ENCODE assay signal across 13 cellular contexts in the genomic region with DNA sequence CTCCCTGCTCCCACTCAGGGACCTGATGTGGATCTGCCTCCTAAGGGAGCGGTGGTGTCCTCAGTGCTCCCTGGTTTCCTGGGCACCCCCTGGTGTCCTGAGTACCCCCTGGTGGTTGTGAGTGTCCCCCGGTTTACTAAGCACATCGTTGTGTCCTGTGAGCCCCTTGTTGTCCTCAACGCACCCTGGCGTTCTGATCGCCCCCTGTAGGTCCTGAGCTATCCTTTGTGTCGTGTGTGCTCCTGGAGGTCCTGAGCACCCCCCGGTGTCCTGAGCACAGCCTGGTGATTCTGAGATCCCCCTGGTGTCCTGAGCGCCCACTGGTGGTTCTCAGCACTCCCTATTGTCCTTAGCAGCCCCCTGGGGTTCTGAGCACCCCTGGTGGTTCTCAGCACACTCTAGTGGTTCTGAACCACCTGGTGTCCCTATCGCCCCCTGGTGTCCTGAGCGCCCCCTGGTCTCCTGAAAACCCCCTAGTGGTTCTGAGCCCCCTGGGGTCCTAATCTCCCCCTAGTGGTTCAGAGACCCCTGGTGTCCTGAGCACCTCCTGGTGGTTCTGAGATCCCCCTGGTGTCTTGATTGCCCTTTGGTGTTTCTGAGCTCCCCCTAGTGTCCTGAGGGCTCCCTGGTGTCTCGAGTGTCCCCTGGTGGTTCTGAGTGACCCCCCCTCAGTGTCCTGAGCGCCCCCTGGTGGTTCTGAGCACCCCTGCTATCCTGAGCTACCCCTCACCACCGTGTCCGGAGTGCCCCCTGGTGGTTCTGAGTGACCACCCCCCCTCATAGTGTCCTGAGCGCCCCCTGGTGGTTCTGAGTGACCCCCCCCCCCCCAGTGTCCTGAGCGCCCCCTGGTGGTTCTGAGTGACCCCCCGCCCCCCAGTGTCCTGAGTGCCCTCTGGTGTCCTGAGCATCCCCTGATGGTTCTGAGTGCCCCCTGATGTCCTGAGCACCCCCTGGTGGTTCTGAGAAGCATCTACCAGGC.
DNase-seq lines count a peak whose midpoint lies in the region; ATAC-seq, FAIRE-seq and TF ChIP-seq lines count a peak whose summit lies in the region.
"Had no signal": no experiment of that assay in that cellular context is flagged by ENCODE, and none has a peak within 500 bp of the region (broad histone marks: within the 10 kb centered on the region; RNA-seq: fewer than 3 reads in every experiment).

No MANE protein-coding gene starts in this region.

- H3K9me3 Mint-ChIP-seq in stimulated activated memory B cell treated with anti-CD40 and anti-IgM and Interleukin-4, amounts not matched to agents 10 μg/mL and 1 μg/mL and 100 μg/mL, for 72 hours = no peaks in the 10 kb centered on the region
- H3K9me3 Mint-ChIP-seq in stimulated activated naive B cell treated with anti-CD40 and anti-IgM and Interleukin-4, amounts not matched to agents 10 μg/mL and 1 μg/mL and 100 μg/mL, for 72 hours = no peaks in the 10 kb centered on the region
- H3K9me3 Mint-ChIP-seq: stimulated activated naive CD8-positive, alpha-beta T cell treated with anti-CD3 and anti-CD28 coated beads, Interleukin-15, Interleukin-2, amounts not matched to agents 100 ng/mL and 50 ng/mL, for 24 hours had no signal

- RAD21 ChIA-PET in GM12878 (lab: Charles Lee; ENCODE audit: unreplicated experiment) = no interaction called here

- H3K4me3 Mint-ChIP-seq in stimulated activated memory B cell treated with anti-CD40 and anti-IgM and Interleukin-4, amounts not matched to agents 10 μg/mL and 1 μg/mL and 100 μg/mL, for 72 hours = no peak overlapping the region
- no peak overlapping the region for H3K4me3 Mint-ChIP-seq in stimulated activated naive B cell treated with anti-CD40 and anti-IgM and Interleukin-4, amounts not matched to agents 10 μg/mL and 1 μg/mL and 100 μg/mL, for 72 hours
- H3K4me3 Mint-ChIP-seq: stimulated activated naive CD8-positive, alpha-beta T cell treated with anti-CD3 and anti-CD28 coated beads, Interleukin-15, Interleukin-2, amounts not matched to agents 100 ng/mL and 50 ng/mL, for 24 hours had no signal

- H3K27ac ChIP-seq in GM12878 (ENCODE audit: control insufficient read depth, insufficient read depth) = no peak overlapping the region
- H3K27ac ChIP-seq: body of pancreas had no signal

- TF ChIP-seq CTCF in GM12878 (IDR thresholded peaks at IDR 0.05 in 2 of 3, conservative IDR thresholded peaks at IDR 0.05 in 1 of 3; ENCODE audit: control insufficient read depth in 2 of 3, extremely low read depth in 1 of 3, insufficient read depth in 1 of 3, low read depth in 3 of 3, low read length in 3 of 3) = peak in 2 of 3 experiments; percentile 27 to 39; a peak in 3 of 6 replicates

- no peaks in the 10 kb centered on the region for H3K36me3 ChIP-seq in GM12878 (ENCODE audit: control insufficient read depth in 2 of 2, insufficient read depth in 2 of 2, low read length in 1 of 2)
- H3K36me3 ChIP-seq: HAP-1 had no signal

- no peak overlapping the region for H3K4me3 ChIP-seq in GM12878
- H3K4me3 ChIP-seq: body of pancreas, HAP-1 had no signal

- H3K4me2 ChIP-seq in GM12878 (ENCODE audit: control insufficient read depth, insufficient read depth) = no peak overlapping the region

- no peaks in the 10 kb centered on the region for H3K27me3 ChIP-seq in GM12878 (replicated peaks in 1 of 2; ENCODE audit: control insufficient read depth in 2 of 2, insufficient read depth in 2 of 2, low read length in 1 of 2)
- H3K27me3 ChIP-seq: body of pancreas had no signal

- WGBS in GM12878 (ENCODE audit: insufficient coverage, insufficient replicate concordance, low lambda C conversion rate, missing lambda C conversion rate) = 36% methylated on average over 14 of the region's 18 CpGs

- no peaks in the 10 kb centered on the region for H3K4me1 ChIP-seq in GM12878 (ENCODE audit: control insufficient read depth, insufficient read depth, low read length)
- H3K4me1 ChIP-seq: body of pancreas, HAP-1 had no signal

- peak; percentile 91 for ATAC-seq in GM12878
- no peak for ATAC-seq in stimulated activated memory B cell treated with anti-CD40 and anti-IgM and Interleukin-4, amounts not matched to agents 10 μg/mL and 1 μg/mL and 100 μg/mL, for 72 hours
- no peak for ATAC-seq in left cardiac atrium
- no peak for ATAC-seq in stimulated activated naive B cell treated with anti-CD40 and anti-IgM and Interleukin-4, amounts not matched to agents 10 μg/mL and 1 μg/mL and 100 μg/mL, for 72 hours (replicated peaks)
- ATAC-seq: body of pancreas had no signal

- H3K9ac ChIP-seq in GM12878 (ENCODE audit: control insufficient read depth, insufficient read depth, low read length) = no peak overlapping the region

- TF ChIP-seq POLR2A in GM12878 (IDR thresholded peaks at IDR 0.05; ENCODE audit: low read depth, low read length) = no peak

- SMC1A ChIA-PET in GM12878 (lab: Charles Lee; ENCODE audit: uncharacterized antibody, unreplicated experiment) = interaction anchor here (1.7 kb wide), 1 partner anchor 12 kb away, joined by 4 read pairs; no protein-coding TSS in a partner anchor

- peak; percentile 34 to 44 for DNase-seq in activated CD4-positive, alpha-beta T cell treated with anti-CD3 and anti-CD28 coated beads for 24 hours (ENCODE audit: low read depth in 2 of 2)
- DNase-seq in activated CD4-positive, alpha-beta T cell treated with anti-CD3 and anti-CD28 coated beads for 1 hour = no peak
- DNase-seq in T-helper 1 cell (peak in 4 of 5 donors; percentile 32 to 54 (median 42)), GM12878 (ENCODE audit: low read depth, low spot score) (no peak), left cardiac atrium (no peak), AG20443 (ENCODE audit: low spot score) (no peak)
- no peak for DNase-seq in stimulated activated naive B cell treated with anti-CD40 and anti-IgM and Interleukin-4, amounts not matched to agents 10 μg/mL and 1 μg/mL and 100 μg/mL, for 72 hours
- DNase-seq: body of pancreas, T1000 had no signal

- POLR2A ChIA-PET in GM12878 (lab: Charles Lee) = no interaction called here

- no peaks in the 10 kb centered on the region for H4K20me1 ChIP-seq in GM12878 (ENCODE audit: control insufficient read depth, insufficient read depth)

- H3K36me3 Mint-ChIP-seq in stimulated activated memory B cell treated with anti-CD40 and anti-IgM and Interleukin-4, amounts not matched to agents 10 μg/mL and 1 μg/mL and 100 μg/mL, for 72 hours = no peaks in the 10 kb centered on the region
- H3K36me3 Mint-ChIP-seq in stimulated activated naive B cell treated with anti-CD40 and anti-IgM and Interleukin-4, amounts not matched to agents 10 μg/mL and 1 μg/mL and 100 μg/mL, for 72 hours = no peaks in the 10 kb centered on the region

- BruUV-seq in GM12878 (replicated peaks; lab: Mats Ljungman, UMichigan) = no TSS peak

- intact Hi-C loops in GM12878 (cut with micrococcal nuclease; ENCODE audit: unreplicated experiment) = no loop called here
- intact Hi-C loops in left cardiac atrium (cut with DNase I) = no loop called here

- peaks cover 1% of the 10 kb centered on the region for H3K27me3 Mint-ChIP-seq in stimulated activated memory B cell treated with anti-CD40 and anti-IgM and Interleukin-4, amounts not matched to agents 10 μg/mL and 1 μg/mL and 100 μg/mL, for 72 hours
- H3K27me3 Mint-ChIP-seq in stimulated activated naive B cell treated with anti-CD40 and anti-IgM and Interleukin-4, amounts not matched to agents 10 μg/mL and 1 μg/mL and 100 μg/mL, for 72 hours = no peaks in the 10 kb centered on the region

- peak overlapping the region; percentile 37 for H3K27ac Mint-ChIP-seq in stimulated activated memory B cell treated with anti-CD40 and anti-IgM and Interleukin-4, amounts not matched to agents 10 μg/mL and 1 μg/mL and 100 μg/mL, for 72 hours
- H3K27ac Mint-ChIP-seq in stimulated activated naive B cell treated with anti-CD40 and anti-IgM and Interleukin-4, amounts not matched to agents 10 μg/mL and 1 μg/mL and 100 μg/mL, for 72 hours = no peak overlapping the region
- H3K27ac Mint-ChIP-seq: stimulated activated naive CD8-positive, alpha-beta T cell treated with anti-CD3 and anti-CD28 coated beads, Interleukin-15, Interleukin-2, amounts not matched to agents 100 ng/mL and 50 ng/mL, for 24 hours had no signal

- no peak overlapping the region for H2AFZ ChIP-seq in GM12878 (ENCODE audit: control insufficient read depth, low read depth, low read length)

- in situ Hi-C loops in GM12878 (cut with MboI) = loop anchor here (25.0 kb wide), 1 partner anchor 479 kb away; no protein-coding TSS in a partner anchor

- H3K79me2 ChIP-seq in GM12878 (ENCODE audit: control insufficient read depth, insufficient read depth, low read length) = no peaks in the 10 kb centered on the region

- H3K9me3 ChIP-seq in GM12878 (replicated peaks; ENCODE audit: control insufficient read depth, insufficient read depth, low read length) = no peaks in the 10 kb centered on the region
- H3K9me3 ChIP-seq: body of pancreas, HAP-1 had no signal

- no peak for TF ChIP-seq RAD21 in GM12878 (IDR thresholded peaks at IDR 0.05; ENCODE audit: insufficient read depth, low read depth, low read length)

- CTCF ChIA-PET in GM12878 (lab: Yijun Ruan, JAX) = interaction anchor here (0.6 to 1.6 kb wide), 14 partner anchors 10 to 767 kb away, joined by 3 to 11 read pairs (median 4); no protein-coding TSS in a partner anchor

- TF ChIP-seq EP300 in GM12878 (IDR thresholded peaks at IDR 0.05; ENCODE audit: borderline replicate concordance in 1 of 2, control insufficient read depth in 1 of 2, low read depth in 2 of 2, low read length in 2 of 2) = no peak

- no peak for FAIRE-seq in GM12878 (lab: Jason Lieb, UNC)
- FAIRE-seq: GM18507 had no signal

- peaks cover 7% of the 10 kb centered on the region for H3K4me1 Mint-ChIP-seq in stimulated activated memory B cell treated with anti-CD40 and anti-IgM and Interleukin-4, amounts not matched to agents 10 μg/mL and 1 μg/mL and 100 μg/mL, for 72 hours
- H3K4me1 Mint-ChIP-seq in stimulated activated naive B cell treated with anti-CD40 and anti-IgM and Interleukin-4, amounts not matched to agents 10 μg/mL and 1 μg/mL and 100 μg/mL, for 72 hours = peaks cover 0 to 1% of the 10 kb centered on the region in 2 donors

TF ChIP-seq in GM12878, 131 proteins besides CTCF, POLR2A, EP300 and RAD21:
- TF ChIP-seq SMARCA5 (IDR thresholded peaks at IDR 0.05) = 0 out of 2 replicates have a peak, but pooled peaks have one; percentile 15
- TF ChIP-seq RB1 (IDR thresholded peaks at IDR 0.05; ENCODE audit: borderline replicate concordance) = no peak

Comparison
In these comparisons a context has a peak if more than half of its experiments do, and no peak if none do; other contexts are left out.
1. DNase-seq: peak in activated CD4-positive, alpha-beta T cell treated with anti-CD3 and anti-CD28 coated beads for 24 hours (2 of 2) and T-helper 1 cell (4 of 5); none in activated CD4-positive, alpha-beta T cell treated with anti-CD3 and anti-CD28 coated beads for 1 hour (single experiment), GM12878 (single experiment), left cardiac atrium (single experiment), stimulated activated naive B cell treated with anti-CD40 and anti-IgM and Interleukin-4, amounts not matched to agents 10 μg/mL and 1 μg/mL and 100 μg/mL, for 72 hours (single experiment) and AG20443 (single experiment).